Comparison of ENCODE assay signal across 19 cellular contexts in the genomic region with DNA sequence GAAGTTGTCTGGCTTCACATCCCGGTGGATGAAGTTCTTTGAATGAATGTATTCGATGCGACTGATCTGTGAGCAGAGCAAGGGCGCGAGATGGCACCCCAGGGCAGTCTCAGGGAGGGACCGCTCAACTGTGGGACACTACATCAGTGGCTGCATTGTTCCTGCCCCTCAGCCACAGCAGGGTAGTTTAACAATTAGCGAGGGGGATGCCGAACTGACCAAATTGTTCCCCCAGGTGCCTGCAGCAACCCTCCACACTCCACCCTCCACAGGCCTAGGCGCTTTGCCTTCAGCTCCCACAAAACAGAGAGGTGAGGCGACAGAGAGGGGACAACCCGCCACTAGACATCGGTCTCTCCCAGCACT. TPM values are rescaled to one million over a fixed set of nuclear protein-coding genes. Genes with fewer than 3 reads are reported as not detected.
DNase-seq lines count a peak whose midpoint lies in the region; ATAC-seq, FAIRE-seq and TF ChIP-seq lines count a peak whose summit lies in the region.
"Had no signal": no experiment of that assay in that cellular context is flagged by ENCODE, and none has a peak within 500 bp of the region (broad histone marks: within the 10 kb centered on the region; RNA-seq: fewer than 3 reads in every experiment).

No MANE protein-coding gene starts in this region.

- H3K9me3 ChIP-seq in kidney (ENCODE audit: control insufficient read depth in 1 of 2, low read length in 2 of 2): no peaks in the 10 kb centered on the region
- no peaks in the 10 kb centered on the region for H3K9me3 ChIP-seq in naive thymus-derived CD4-positive, alpha-beta T cell (ENCODE audit: control insufficient read depth in 2 of 3, low read length in 3 of 3)

- peaks cover 0 to 2% of the 10 kb centered on the region in 2 donors for H3K4me1 ChIP-seq in kidney (ENCODE audit: control insufficient read depth in 1 of 2, insufficient read depth in 1 of 2, low read depth in 1 of 2, low read length in 2 of 2)
- H3K4me1 ChIP-seq in naive thymus-derived CD4-positive, alpha-beta T cell (ENCODE audit: control insufficient read depth in 2 of 2, insufficient read depth in 2 of 2, low read length in 2 of 2): no peaks in the 10 kb centered on the region
- H3K4me1 ChIP-seq: SJSA1 had no signal

- peak overlapping the region; percentile 78 for H3K27ac Mint-ChIP-seq in activated T-cell treated with anti-CD3 and anti-CD28 coated beads, Interleukin-2, amount 50 U/mL, for 24 hours
- H3K27ac Mint-ChIP-seq in HFFc6 (peak overlapping the region; percentile 62; the same call in 1 of the 2 replicates), immature natural killer cell (peak overlapping the region in 5 of 6 donors; percentile 7 to 81 (median 71))
- peak overlapping the region in 3 of 9 donors; percentile 10 to 62 (median 51) for H3K27ac Mint-ChIP-seq in naive thymus-derived CD4-positive, alpha-beta T cell
- H3K27ac Mint-ChIP-seq: GM23338 had no signal

- POLR2A ChIA-PET in naive thymus-derived CD4-positive, alpha-beta T cell (lab: Charles Lee): no interaction called here

- no peak for FAIRE-seq in kidney (lab: Jason Lieb, UNC)
- FAIRE-seq: GM12891 had no signal

- no peaks in the 10 kb centered on the region for H3K27me3 Mint-ChIP-seq in activated T-cell treated with anti-CD3 and anti-CD28 coated beads, Interleukin-2, amount 50 U/mL, for 24 hours
- peaks cover 64% of the 10 kb centered on the region for H3K27me3 Mint-ChIP-seq in HFFc6 (ENCODE audit: insufficient read depth)
- H3K27me3 Mint-ChIP-seq in immature natural killer cell (ENCODE audit: low read depth in 3 of 3): peaks cover 19 to 65% (median 29%) of the 10 kb centered on the region in 3 donors
- no peaks in the 10 kb centered on the region for H3K27me3 Mint-ChIP-seq in naive thymus-derived CD4-positive, alpha-beta T cell

- H3K27ac ChIP-seq in kidney (ENCODE audit: low read depth in 2 of 2, low read length in 2 of 2): no peak overlapping the region
- H3K27ac ChIP-seq in naive thymus-derived CD4-positive, alpha-beta T cell (ENCODE audit: low read depth, low read length): no peak overlapping the region
- H3K27ac ChIP-seq: BLaER1, SJSA1 had no signal

- no peak for TF ChIP-seq CTCF in HFFc6 (IDR thresholded peaks at IDR 0.05)
- TF ChIP-seq CTCF in kidney (IDR thresholded peaks at IDR 0.05; ENCODE audit: borderline replicate concordance, extremely low read depth, insufficient read depth): no peak

- H3K4me1 Mint-ChIP-seq in activated T-cell treated with anti-CD3 and anti-CD28 coated beads, Interleukin-2, amount 50 U/mL, for 24 hours (ENCODE audit: low read depth): peaks cover 16% of the 10 kb centered on the region
- H3K4me1 Mint-ChIP-seq in HFFc6 (ENCODE audit: low read depth) (peaks cover 2% of the 10 kb centered on the region), immature natural killer cell (peaks cover 34 to 35% of the 10 kb centered on the region in 2 donors)
- peaks cover 10 to 23% (median 16%) of the 10 kb centered on the region in 7 donors for H3K4me1 Mint-ChIP-seq in naive thymus-derived CD4-positive, alpha-beta T cell
- H3K4me1 Mint-ChIP-seq: GM23338 had no signal

- H3K9me3 Mint-ChIP-seq in activated T-cell treated with anti-CD3 and anti-CD28 coated beads, Interleukin-2, amount 50 U/mL, for 24 hours: no peaks in the 10 kb centered on the region
- H3K9me3 Mint-ChIP-seq in HFFc6 (peaks cover 34% of the 10 kb centered on the region), immature natural killer cell (no peaks in the 10 kb centered on the region)
- peaks cover 0 to 3% (median 0%) of the 10 kb centered on the region in 11 donors for H3K9me3 Mint-ChIP-seq in naive thymus-derived CD4-positive, alpha-beta T cell

- ATAC-seq in naive thymus-derived CD4-positive, alpha-beta T cell: no peak
- ATAC-seq: GM23338, PC-3 had no signal

- CTCF ChIA-PET in naive thymus-derived CD4-positive, alpha-beta T cell (lab: Charles Lee): interaction anchor here (0.6 kb wide), 1 partner anchor 963 kb away, joined by 3 read pairs; no protein-coding TSS in a partner anchor

- no peak for DNase-seq in activated T-cell treated with anti-CD3 and anti-CD28 coated beads, Interleukin-2, amount 50 U/mL, for 24 hours
- DNase-seq in activated T-cell treated with anti-CD3 and anti-CD28 coated beads, Interleukin-2, amount 50 U/mL, for 48 hours: no peak
- DNase-seq in HFFc6 (no peak), immature natural killer cell (no peak), kidney (no peak)
- no peak for DNase-seq in naive thymus-derived CD4-positive, alpha-beta T cell
- DNase-seq: DND-41, GDM1, KBM-7, MV-4-11, NCI-H1436, NCI-H2029 treated with DMSO at 0.1 percent for 48 hours, NCI-H510A treated with DMSO at 0.1 percent for 48 hours, NCI-H82, PC-3 had no signal

- peaks cover 81% of the 10 kb centered on the region for H3K36me3 Mint-ChIP-seq in activated T-cell treated with anti-CD3 and anti-CD28 coated beads, Interleukin-2, amount 50 U/mL, for 24 hours (ENCODE audit: low read depth)
- peaks cover 67% of the 10 kb centered on the region for H3K36me3 Mint-ChIP-seq in HFFc6 (ENCODE audit: low read depth)
- peaks cover 16 to 45% (median 34%) of the 10 kb centered on the region in 3 donors for H3K36me3 Mint-ChIP-seq in immature natural killer cell
- peaks cover 7 to 46% (median 35%) of the 10 kb centered on the region in 5 donors for H3K36me3 Mint-ChIP-seq in naive thymus-derived CD4-positive, alpha-beta T cell

- H3K4me3 ChIP-seq in kidney (ENCODE audit: low read length in 2 of 2): no peak overlapping the region
- no peak overlapping the region for H3K4me3 ChIP-seq in naive thymus-derived CD4-positive, alpha-beta T cell (ENCODE audit: low read length)
- H3K4me3 ChIP-seq: BLaER1, GM23338, SJSA1 had no signal

- peaks cover 58 to 77% of the 10 kb centered on the region in 2 donors for H3K36me3 ChIP-seq in kidney (ENCODE audit: control insufficient read depth in 1 of 2, insufficient read depth in 2 of 2, low read length in 2 of 2)
- peaks cover 44 to 83% (median 45%) of the 10 kb centered on the region in 3 experiments for H3K36me3 ChIP-seq in naive thymus-derived CD4-positive, alpha-beta T cell (ENCODE audit: control insufficient read depth in 2 of 3, insufficient read depth in 3 of 3, low read length in 3 of 3)

- H3K9ac ChIP-seq in kidney (ENCODE audit: low read length in 2 of 2): no peak overlapping the region
- H3K9ac ChIP-seq: BLaER1 had no signal

- no peak overlapping the region for H3K4me3 Mint-ChIP-seq in activated T-cell treated with anti-CD3 and anti-CD28 coated beads, Interleukin-2, amount 50 U/mL, for 24 hours
- H3K4me3 Mint-ChIP-seq in HFFc6 (peak overlapping the region; percentile 42; the same call in 1 of the 2 replicates), immature natural killer cell (no peak overlapping the region)
- H3K4me3 Mint-ChIP-seq in naive thymus-derived CD4-positive, alpha-beta T cell: no peak overlapping the region
- H3K4me3 Mint-ChIP-seq: GM23338 had no signal

- no peaks in the 10 kb centered on the region for H3K27me3 ChIP-seq in naive thymus-derived CD4-positive, alpha-beta T cell (ENCODE audit: control insufficient read depth in 2 of 2, insufficient read depth in 2 of 2, low read length in 2 of 2)
- H3K27me3 ChIP-seq: BLaER1, SJSA1 had no signal

- intact Hi-C loops in kidney (cut with DNase I): no loop called here
- intact Hi-C loops in naive thymus-derived CD4-positive, alpha-beta T cell (cut with micrococcal nuclease): no loop called here

RNA-seq across cellular contexts. Expression of gene CSNK1D, which starts 20.3 kb away (rescaled TPM):
- total RNA-seq in HFFc6 (2021; fragmentation: NEBNext Ultra II Directional; extraction: Animal tissue kit (Norgen Biotek cat#: 25700)): 100 to 1,000 TPM; 116 to 128 (median 118) TPM
- 100 to 1,000 TPM in 1 of 3 donors, 10 to 100 TPM in 2; 48.9 to 130 (median 55.9) TPM for polyA plus RNA-seq in immature natural killer cell
- total RNA-seq in kidney: 160 TPM
- 69.7 TPM for polyA plus RNA-seq in kidney (ENCODE audit: insufficient read depth, low read depth, low replicate concordance)
- total RNA-seq in naive thymus-derived CD4-positive, alpha-beta T cell: 100 to 1,000 TPM; 144 to 249 (median 176) TPM
- 10 to 100 TPM; 46.1 to 81.3 TPM for polyA plus RNA-seq in naive thymus-derived CD4-positive, alpha-beta T cell

RNA-seq across cellular contexts. Expression of gene SLC16A3, which starts 24.3 kb away (rescaled TPM):
- total RNA-seq in HFFc6 (2021; fragmentation: NEBNext Ultra II Directional; extraction: Animal tissue kit (Norgen Biotek cat#: 25700)): 100 to 1,000 TPM; 475 to 624 (median 523) TPM
- polyA plus RNA-seq in immature natural killer cell: 10 to 100 TPM in 1 of 3 donors, 1 to 10 TPM in 2; 5.8 to 12.2 (median 6.8) TPM
- 85.7 TPM for total RNA-seq in kidney
- 28.8 TPM for polyA plus RNA-seq in kidney (ENCODE audit: insufficient read depth, low read depth, low replicate concordance)
- 100 to 1,000 TPM in 2 of 5 experiments, 10 to 100 TPM in 3; 14.6 to 264 (median 67.0) TPM for total RNA-seq in naive thymus-derived CD4-positive, alpha-beta T cell
- 1 to 10 TPM; 1.4 to 1.9 TPM for polyA plus RNA-seq in naive thymus-derived CD4-positive, alpha-beta T cell

RNA-seq across cellular contexts. Expression of gene CCDC57, which starts 40.5 kb away (rescaled TPM):
- 10 to 100 TPM; 12.8 to 15.6 (median 13.6) TPM for total RNA-seq in HFFc6 (2021; fragmentation: NEBNext Ultra II Directional; extraction: Animal tissue kit (Norgen Biotek cat#: 25700))
- polyA plus RNA-seq in immature natural killer cell: 10 to 100 TPM; 27.7 to 65.8 (median 28.8) TPM
- total RNA-seq in kidney: 79.4 TPM
- 46.7 TPM for polyA plus RNA-seq in kidney (ENCODE audit: insufficient read depth, low read depth, low replicate concordance)
- 100 to 1,000 TPM in 2 of 5 experiments, 10 to 100 TPM in 3; 75.7 to 127 (median 95.0) TPM for total RNA-seq in naive thymus-derived CD4-positive, alpha-beta T cell
- polyA plus RNA-seq in naive thymus-derived CD4-positive, alpha-beta T cell: 10 to 100 TPM; 32.1 to 36.8 TPM
